In genomic region chr2:44934024-44934423, GRCh38 we compare ENCODE assay signal across 20 cellular contexts. TPM values are rescaled to one million over a fixed set of nuclear protein-coding genes. Genes with fewer than 3 reads are reported as not detected.
DNase-seq lines count a peak whose midpoint lies in the region; ATAC-seq and TF ChIP-seq lines count a peak whose summit lies in the region.
"Had no signal": no experiment of that assay in that cellular context is flagged by ENCODE, and none has a peak within 500 bp of the region (broad histone marks: within the 10 kb centered on the region; RNA-seq: fewer than 3 reads in every experiment).

No MANE protein-coding gene starts in this region.

- H3K9ac ChIP-seq in H9 (ENCODE audit: extremely low read depth, insufficient read length, low read length), result no peak overlapping the region

- no peaks in the 10 kb centered on the region for H3K9me3 ChIP-seq in H9 (ENCODE audit: control insufficient read depth, low read depth, low read length)
- no peaks in the 10 kb centered on the region for H3K9me3 ChIP-seq in WERI-Rb-1 (ENCODE audit: severe bottlenecking)
- H3K9me3 ChIP-seq in neuron (ENCODE audit: low read length), result no peaks in the 10 kb centered on the region
- H3K9me3 ChIP-seq: body of pancreas had no signal

- H3K27ac ChIP-seq in H9 (ENCODE audit: insufficient read length, low read depth, low read length) (no peak overlapping the region), WERI-Rb-1 (peak overlapping the region; percentile 97)
- H3K27ac ChIP-seq: body of pancreas had no signal

- H3K27me3 Mint-ChIP-seq in H9 (ENCODE audit: low read depth), result peaks cover 97% of the 10 kb centered on the region

- no peak overlapping the region for H3K14ac ChIP-seq in H9 (ENCODE audit: insufficient read depth, low read length)

- H3K36me3 ChIP-seq in WERI-Rb-1 (peaks cover 31% of the 10 kb centered on the region), neuron (ENCODE audit: insufficient read depth, low read length) (no peaks in the 10 kb centered on the region)

- no peak overlapping the region for H2BK5ac ChIP-seq in H9 (ENCODE audit: insufficient read length, low read length)

- H3K36me3 Mint-ChIP-seq in H9 (ENCODE audit: insufficient read depth in 1 of 3, low read depth in 3 of 3), result no peaks in the 10 kb centered on the region; a peak in 1 of 7 replicates

- no peak overlapping the region for H2BK20ac ChIP-seq in H9 (ENCODE audit: low read depth, low read length, poor library complexity, severe bottlenecking)

- no peak overlapping the region for H3K23ac ChIP-seq in H9 (ENCODE audit: insufficient read length, low read depth, low read length)

- H3K23me2 ChIP-seq in H9 (ENCODE audit: insufficient read length, low read depth, low read length, poor library complexity, severe bottlenecking), result peaks cover 36% of the 10 kb centered on the region

- H4K91ac ChIP-seq in H9 (ENCODE audit: insufficient read length, low read depth, low read length), result no peak overlapping the region

- peak overlapping the region; percentile 44 to 81 for H3K4me3 Mint-ChIP-seq in H9
- H3K4me3 Mint-ChIP-seq: activated CD8-positive, alpha-beta T cell treated with anti-CD3 and anti-CD28 coated beads, Interleukin-2, amount 10 ng/mL, durations not matched to agents 7 days and 5 days had no signal

- no peak overlapping the region for H4K5ac ChIP-seq in H9 (ENCODE audit: insufficient read length, low read depth, low read length)

- H3K4ac ChIP-seq in H9 (ENCODE audit: low read depth, low read length), result no peak overlapping the region

- no peak overlapping the region for H4K8ac ChIP-seq in H9 (replicated peaks; ENCODE audit: insufficient read length, low read depth, low read length)

- H4K20me1 ChIP-seq in H9 (ENCODE audit: control insufficient read depth, insufficient read depth, insufficient read length), result peaks cover 6% of the 10 kb centered on the region

- no peaks in the 10 kb centered on the region for H3K79me2 ChIP-seq in H9 (ENCODE audit: insufficient read depth, low read length)

- H3K4me1 ChIP-seq in H9 (ENCODE audit: insufficient read depth, low read length), result peaks cover 6% of the 10 kb centered on the region
- peaks cover 26% of the 10 kb centered on the region for H3K4me1 ChIP-seq in neuron (ENCODE audit: insufficient read depth, low read length)

- no peaks in the 10 kb centered on the region for H3K79me1 ChIP-seq in H9 (ENCODE audit: insufficient read depth, low read depth, low read length, poor library complexity, severe bottlenecking)

- H3K4me3 ChIP-seq in WERI-Rb-1 (ENCODE audit: low read depth, low read length) (peak overlapping the region; percentile 86), neuron (ENCODE audit: low read length) (peak overlapping the region; percentile 45)
- H3K4me3 ChIP-seq: body of pancreas had no signal

- H2BK120ac ChIP-seq in H9 (ENCODE audit: low read depth, low read length, poor library complexity, severe bottlenecking), result no peak overlapping the region

- H3K18ac ChIP-seq in H9 (ENCODE audit: insufficient read length, low read depth, low read length), result no peak overlapping the region

- H3K27ac Mint-ChIP-seq in H9, result no peak overlapping the region
- H3K27ac Mint-ChIP-seq: activated CD8-positive, alpha-beta T cell treated with anti-CD3 and anti-CD28 coated beads, Interleukin-2, amount 10 ng/mL, durations not matched to agents 7 days and 5 days had no signal

- H3K4me1 Mint-ChIP-seq in H9, result peaks cover 55 to 66% of the 10 kb centered on the region in 2 experiments

- no peak overlapping the region for H2AK5ac ChIP-seq in H9 (ENCODE audit: insufficient read length, low read length)

- H2BK15ac ChIP-seq in H9 (ENCODE audit: low read depth, low read length), result no peak overlapping the region

- no peak overlapping the region for H2BK12ac ChIP-seq in H9 (ENCODE audit: insufficient read length, low read depth, low read length)

- DNase-seq in NCI-H1436 treated with DMSO at 0.1 percent for 48 hours (lab: John Stamatoyannopoulos, UW) (peak; percentile 3), NCI-H1436 (lab: John Stamatoyannopoulos, UW) (no peak), H9 (peak; percentile 76), WERI-Rb-1 (peak; percentile 84), NCI-H187 (lab: John Stamatoyannopoulos, UW) (no peak), GM19238 (ENCODE audit: insufficient read length, low spot score) (no peak)
- DNase-seq: ACHN; activated CD8-positive, alpha-beta T cell treated with anti-CD3 and anti-CD28 coated beads, Interleukin-2, amount 10 ng/mL, durations not matched to agents 7 days and 5 days; body of pancreas; effector CD4-positive, alpha-beta T cell; foreskin fibroblast; NK-92 treated with Interleukin-12 subunit alpha and Interleukin-12 subunit beta, amount 100 ng/mL, for 24 hours; Right ventricle myocardium superior; stimulated activated CD4-positive, alpha-beta T cell treated with anti-CD3 and anti-CD28 coated beads, Interleukin-12 subunit alpha, Interleukin-12 subunit beta, amount 100 ng/mL, for 4 hours had no signal

- no peak overlapping the region for H3T11ph ChIP-seq in H9 (ENCODE audit: low read length)

- WGBS in H9 (ENCODE audit: extremely low coverage, insufficient read length, low lambda C conversion rate), result no CpG with 5 or more reads among the region's 19 CpGs

- H3K4me2 ChIP-seq in H9 (ENCODE audit: insufficient read depth, insufficient read length, low read length), result peak overlapping the region; percentile 39

- no peak overlapping the region for H3K56ac ChIP-seq in H9 (ENCODE audit: insufficient read length, low read depth, low read length)

- no peak for ATAC-seq in GM21529 (IDR thresholded peaks at IDR 0.05; ENCODE audit: unreplicated experiment)
- ATAC-seq: activated CD8-positive, alpha-beta T cell treated with anti-CD3 and anti-CD28 coated beads, Interleukin-2, amount 10 ng/mL, durations not matched to agents 7 days and 5 days; body of pancreas had no signal

- H2AFZ ChIP-seq in H9 (ENCODE audit: low read length) (no peak overlapping the region), neuron (ENCODE audit: low read depth, low read length) (peak overlapping the region; percentile 74)

- H3K9me3 Mint-ChIP-seq in H9, result peaks cover 0 to 3% of the 10 kb centered on the region in 2 experiments; a peak in 2 of 5 replicates

- TF ChIP-seq CTCF in H9 (conservative IDR thresholded peaks at IDR 0.05) (no peak), WERI-Rb-1 (IDR thresholded peaks at IDR 0.05; ENCODE audit: low read depth, low read length) (no peak)

- H3K27me3 ChIP-seq in H9 (ENCODE audit: insufficient read depth, low read length) (peaks cover 87% of the 10 kb centered on the region), WERI-Rb-1 (ENCODE audit: insufficient read depth, low read depth, severe bottlenecking) (no peaks in the 10 kb centered on the region), neuron (ENCODE audit: insufficient read depth, low read length) (peaks cover 92% of the 10 kb centered on the region)

RNA-seq across cellular contexts. Expression of gene SIX3, which starts 7.5 kb away (rescaled TPM):
- 0.35 and 0.55 TPM in 2 replicates for total RNA-seq in H9 (2021)
- total RNA-seq: MCF 10A, mesenteric fat pad, omental fat pad, Right ventricle myocardium superior, subcutaneous adipose tissue had no signal

Comparison
In these comparisons a context has a peak if more than half of its experiments do, and no peak if none do; other contexts are left out.
1. DNase-seq: peak in NCI-H1436 treated with DMSO at 0.1 percent for 48 hours (single experiment), H9 (single experiment) and WERI-Rb-1 (single experiment); none in NCI-H1436 (single experiment), NCI-H187 (0 of 2) and GM19238 (single experiment).